Comparison of ENCODE assay signal across 17 cellular contexts in the genomic region with DNA sequence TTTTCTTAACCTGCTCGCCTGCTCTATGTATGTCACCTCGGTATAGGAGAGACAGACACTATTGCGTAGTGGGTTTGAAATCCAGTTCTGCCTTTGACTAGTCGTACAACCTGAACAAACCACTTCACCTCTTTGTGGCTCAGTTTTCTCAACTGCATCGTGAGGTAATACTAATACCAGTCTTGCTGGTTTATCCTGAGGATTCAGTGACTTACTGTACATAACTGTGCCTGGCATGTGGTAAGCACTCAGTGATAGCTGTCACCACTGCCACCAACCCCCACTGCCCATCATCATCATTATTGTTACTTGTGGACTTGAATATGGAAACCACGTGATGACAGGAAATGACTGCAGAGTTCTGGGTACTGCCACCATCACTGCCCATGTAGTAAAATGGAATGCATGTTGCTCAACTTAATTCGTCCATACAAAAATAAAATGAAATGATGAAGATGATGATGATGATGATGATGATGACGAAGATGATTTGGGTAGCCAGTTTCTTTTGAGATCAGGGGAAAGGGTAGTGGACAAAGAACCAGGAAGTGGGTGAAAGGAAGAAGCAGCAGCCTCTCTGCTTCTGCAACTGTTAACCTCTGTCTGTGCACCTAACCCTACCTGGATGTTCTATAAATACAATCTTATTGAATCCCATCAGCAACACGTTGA.
DNase-seq lines count a peak whose midpoint lies in the region; ATAC-seq and TF ChIP-seq lines count a peak whose summit lies in the region.
"Had no signal": no experiment of that assay in that cellular context is flagged by ENCODE, and none has a peak within 500 bp of the region (broad histone marks: within the 10 kb centered on the region; RNA-seq: fewer than 3 reads in every experiment).

No MANE protein-coding gene starts in this region.

- no peaks in the 10 kb centered on the region for H4K20me1 ChIP-seq in BLaER1 treated with 17β-estradiol and CSF1 and Interleukin-3, amounts not matched to agents 10 nM and 100 nM

- POLR2A ChIA-PET in WTC11 (lab: Charles Lee) = no interaction called here

- CTCF ChIA-PET in WTC11 (lab: Charles Lee) = interaction anchor here (1.0 to 1.5 kb wide), 4 partner anchors 10 to 44 kb away, joined by 3 to 5 read pairs (median 4); no protein-coding TSS in a partner anchor

- peak overlapping the region; percentile 86 for H3K27ac Mint-ChIP-seq in WTC11
- H3K27ac Mint-ChIP-seq: CD8-positive, alpha-beta T cell had no signal

- H3K9ac ChIP-seq in BLaER1 treated with 17β-estradiol and CSF1 and Interleukin-3, amounts not matched to agents 10 nM and 100 nM = no peak overlapping the region

- H3K27me3 ChIP-seq in BLaER1 treated with 17β-estradiol and CSF1 and Interleukin-3, amounts not matched to agents 10 nM and 100 nM = no peaks in the 10 kb centered on the region

- peaks cover 38% of the 10 kb centered on the region for H3K4me1 Mint-ChIP-seq in WTC11

- H3K27me3 Mint-ChIP-seq in WTC11 (ENCODE audit: low read depth) = no peaks in the 10 kb centered on the region

- H3K4me2 ChIP-seq in BLaER1 treated with 17β-estradiol and CSF1 and Interleukin-3, amounts not matched to agents 10 nM and 100 nM = peak overlapping the region in 9 of 11 experiments; percentile 12 to 38 (median 20); a peak in 10 of 22 replicates
- H3K4me2 ChIP-seq: PC-9 had no signal

- H3K4me1 ChIP-seq in BLaER1 treated with 17β-estradiol and CSF1 and Interleukin-3, amounts not matched to agents 10 nM and 100 nM = peaks cover 8 to 47% (median 24%) of the 10 kb centered on the region in 10 experiments; a peak in 16 of 20 replicates

- DNase-seq in SIG-M5 treated with dmso at 0.1 percent for 504 hours (lab: John Stamatoyannopoulos, UW; ENCODE audit: unreplicated experiment) (peak; percentile 18), SIG-M5 (lab: John Stamatoyannopoulos, UW) (no peak), WTC11 (ENCODE audit: low spot score) (no peak), sciatic nerve (ENCODE audit: low spot score) (no peak), NCI-H1436 (lab: John Stamatoyannopoulos, UW) (no peak), cerebellum (ENCODE audit: low spot score) (no peak)
- DNase-seq: 8988T; CD8-positive, alpha-beta T cell; DMS79 treated with DMSO at 0.1 percent for 48 hours; HCEC 1CT; NCI-H146; NCI-H2081 treated with DMSO at 0.1 percent for 48 hours; NCI-H510A; PC-9 had no signal

- H3K36me3 ChIP-seq in BLaER1 treated with 17β-estradiol and CSF1 and Interleukin-3, amounts not matched to agents 10 nM and 100 nM = peaks cover 0 to 14% (median 0%) of the 10 kb centered on the region in 11 experiments; a peak in 1 of 22 replicates

- H3K9me3 ChIP-seq in BLaER1 treated with 17β-estradiol and CSF1 and Interleukin-3, amounts not matched to agents 10 nM and 100 nM (replicated peaks in 1 of 11) = no peaks in the 10 kb centered on the region

- H3K4me3 Mint-ChIP-seq in WTC11 = no peak overlapping the region
- H3K4me3 Mint-ChIP-seq: CD8-positive, alpha-beta T cell had no signal

- ATAC-seq in WTC11 (no peak), esophagus mucosa (peak; percentile 89), sciatic nerve (no peak)
- ATAC-seq: CD8-positive, alpha-beta T cell had no signal

- H3K27ac ChIP-seq in BLaER1 treated with 17β-estradiol and CSF1 and Interleukin-3, amounts not matched to agents 10 nM and 100 nM = peak overlapping the region in 1 of 11 experiments; percentile 30; a peak in 1 of 22 replicates
- H3K27ac ChIP-seq: HL-60, PC-9 had no signal

- no peak for TF ChIP-seq CTCF in WTC11 (IDR thresholded peaks at IDR 0.05)

- 0 out of 2 replicates have a peak, but pooled peaks cover 2% of the 10 kb centered on the region for H3K36me3 Mint-ChIP-seq in WTC11
- H3K36me3 Mint-ChIP-seq: CD8-positive, alpha-beta T cell had no signal

- H3K4me3 ChIP-seq in BLaER1 treated with 17β-estradiol and CSF1 and Interleukin-3, amounts not matched to agents 10 nM and 100 nM = no peak overlapping the region
- H3K4me3 ChIP-seq: PC-9 had no signal

- H3K9me3 Mint-ChIP-seq in WTC11 = no peaks in the 10 kb centered on the region
- H3K9me3 Mint-ChIP-seq: CD8-positive, alpha-beta T cell had no signal

- intact Hi-C loops in sciatic nerve (cut with DNase I) = no loop called here

TF ChIP-seq in WTC11, 78 proteins besides CTCF, POLR2A, EP300 and RAD21:
- TF ChIP-seq ZBTB21 (CRISPR knock-in tag; IDR thresholded peaks at IDR 0.05; ENCODE audit: borderline replicate concordance) (no peak), ZNF232 (CRISPR knock-in tag; IDR thresholded peaks at IDR 0.05) (no peak), NR1H2 (CRISPR knock-in tag; IDR thresholded peaks at IDR 0.05) (no peak), JUN (CRISPR knock-in tag; IDR thresholded peaks at IDR 0.05) (no peak), JAZF1 (CRISPR knock-in tag; IDR thresholded peaks at IDR 0.05) (no peak), ZNF317 (CRISPR knock-in tag; IDR thresholded peaks at IDR 0.05; ENCODE audit: borderline replicate concordance, low read depth) (no peak)
- TF ChIP-seq, protein P1, sequence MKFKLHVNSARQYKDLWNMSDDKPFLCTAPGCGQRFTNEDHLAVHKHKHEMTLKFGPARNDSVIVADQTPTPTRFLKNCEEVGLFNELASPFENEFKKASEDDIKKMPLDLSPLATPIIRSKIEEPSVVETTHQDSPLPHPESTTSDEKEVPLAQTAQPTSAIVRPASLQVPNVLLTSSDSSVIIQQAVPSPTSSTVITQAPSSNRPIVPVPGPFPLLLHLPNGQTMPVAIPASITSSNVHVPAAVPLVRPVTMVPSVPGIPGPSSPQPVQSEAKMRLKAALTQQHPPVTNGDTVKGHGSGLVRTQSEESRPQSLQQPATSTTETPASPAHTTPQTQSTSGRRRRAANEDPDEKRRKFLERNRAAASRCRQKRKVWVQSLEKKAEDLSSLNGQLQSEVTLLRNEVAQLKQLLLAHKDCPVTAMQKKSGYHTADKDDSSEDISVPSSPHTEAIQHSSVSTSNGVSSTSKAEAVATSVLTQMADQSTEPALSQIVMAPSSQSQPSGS (CRISPR knock-in tag; IDR thresholded peaks at IDR 0.05; ENCODE audit: borderline replicate concordance, low read depth) = no peak
- TF ChIP-seq, protein P2, sequence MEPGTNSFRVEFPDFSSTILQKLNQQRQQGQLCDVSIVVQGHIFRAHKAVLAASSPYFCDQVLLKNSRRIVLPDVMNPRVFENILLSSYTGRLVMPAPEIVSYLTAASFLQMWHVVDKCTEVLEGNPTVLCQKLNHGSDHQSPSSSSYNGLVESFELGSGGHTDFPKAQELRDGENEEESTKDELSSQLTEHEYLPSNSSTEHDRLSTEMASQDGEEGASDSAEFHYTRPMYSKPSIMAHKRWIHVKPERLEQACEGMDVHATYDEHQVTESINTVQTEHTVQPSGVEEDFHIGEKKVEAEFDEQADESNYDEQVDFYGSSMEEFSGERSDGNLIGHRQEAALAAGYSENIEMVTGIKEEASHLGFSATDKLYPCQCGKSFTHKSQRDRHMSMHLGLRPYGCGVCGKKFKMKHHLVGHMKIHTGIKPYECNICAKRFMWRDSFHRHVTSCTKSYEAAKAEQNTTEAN (CRISPR knock-in tag; IDR thresholded peaks at IDR 0.05) = no peak
